16 cellular contexts compared by ENCODE assay signal in the genomic region with DNA sequence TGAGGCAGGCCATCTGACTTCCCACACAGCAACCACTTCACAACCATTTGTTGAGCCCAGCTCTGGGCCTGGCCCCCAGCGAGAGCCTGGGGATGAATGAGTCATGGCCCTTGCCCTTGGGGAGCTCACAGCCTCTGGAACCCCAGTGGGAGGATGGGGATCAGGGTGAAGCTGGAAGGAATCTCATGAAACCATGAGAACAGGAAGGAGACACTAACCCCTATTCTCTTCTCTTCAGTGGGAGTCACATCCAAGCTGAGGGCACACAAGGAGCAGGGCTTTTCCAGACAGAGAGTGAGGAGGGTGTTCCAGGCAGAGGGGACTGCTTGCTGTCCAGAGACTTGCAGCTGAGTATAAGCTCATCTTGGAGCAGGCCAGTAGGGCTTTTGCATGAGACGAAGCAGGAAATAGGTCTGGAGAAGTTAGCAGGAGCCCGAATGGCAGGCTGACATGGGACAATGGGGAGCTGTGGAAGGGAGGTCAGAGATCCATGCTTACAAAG. TPM values are rescaled to one million over a fixed set of nuclear protein-coding genes. Genes with fewer than 3 reads are reported as not detected.
DNase-seq lines count a peak whose midpoint lies in the region; ATAC-seq and TF ChIP-seq lines count a peak whose summit lies in the region.
"Had no signal": no experiment of that assay in that cellular context is flagged by ENCODE, and none has a peak within 500 bp of the region (broad histone marks: within the 10 kb centered on the region; RNA-seq: fewer than 3 reads in every experiment).

No MANE protein-coding gene starts in this region.

- TF ChIP-seq RAD21 in SK-N-SH (IDR thresholded peaks at IDR 0.05; ENCODE audit: low read length) = no peak

- H3K27ac Mint-ChIP-seq in chondrocyte (ENCODE audit: unreplicated experiment) = no peak overlapping the region
- H3K27ac Mint-ChIP-seq: natural killer cell had no signal

- no peaks in the 10 kb centered on the region for H3K79me2 ChIP-seq in SK-N-SH (ENCODE audit: insufficient read depth)

- H3K9ac ChIP-seq in SK-N-SH = no peak overlapping the region

- no peaks in the 10 kb centered on the region for H3K9me2 ChIP-seq in SK-N-SH

- no peak overlapping the region for H2AFZ ChIP-seq in SK-N-SH (ENCODE audit: low read depth)

- intact Hi-C loops in left cardiac atrium (cut with DNase I) (loop anchor here in 1 of 2 donors (10.0 kb wide), 1 partner anchor 173 kb away; no protein-coding TSS in a partner anchor), Right ventricle myocardium inferior (cut with DNase I) (no loop called here), spleen (cut with DNase I; ENCODE audit: low total_unique reads) (no loop called here)

- no peaks in the 10 kb centered on the region for H3K27me3 Mint-ChIP-seq in chondrocyte (ENCODE audit: low read depth)

- no peaks in the 10 kb centered on the region for H3K36me3 ChIP-seq in SK-N-SH (replicated peaks in 1 of 2; ENCODE audit: control insufficient read depth in 1 of 2, insufficient read depth in 2 of 2, low read length in 1 of 2)
- no peaks in the 10 kb centered on the region for H3K36me3 ChIP-seq in spleen
- H3K36me3 ChIP-seq: cardiac muscle cell, esophagus muscularis mucosa had no signal

- H3K27ac ChIP-seq in SK-N-SH (ENCODE audit: low read depth in 2 of 2, low read length in 1 of 2) (peak overlapping the region; percentile 62 to 88), spleen (peak overlapping the region in 4 of 8 donors; percentile 13 to 43 (median 28))
- H3K27ac ChIP-seq: cardiac muscle cell had no signal

- TF ChIP-seq CTCF in SK-N-SH (IDR thresholded peaks at IDR 0.05) (no peak), spleen (IDR thresholded peaks at IDR 0.05 in 8 of 11, conservative IDR thresholded peaks at IDR 0.05 in 3 of 11) (no peak), chondrocyte (IDR thresholded peaks at IDR 0.05) (no peak)

- TF ChIP-seq POLR2A in spleen (IDR thresholded peaks at IDR 0.05) = no peak

- H3K4me3 ChIP-seq in SK-N-SH (ENCODE audit: low read depth in 2 of 2, low read length in 1 of 2) (no peak overlapping the region), spleen (no peak overlapping the region)
- H3K4me3 ChIP-seq: cardiac muscle cell, esophagus muscularis mucosa had no signal

- no peak overlapping the region for H3K4me3 Mint-ChIP-seq in chondrocyte (ENCODE audit: unreplicated experiment)

- POLR2A ChIA-PET in SK-N-SH (lab: Yijun Ruan, JAX) = no interaction called here

- CTCF ChIA-PET in SK-N-SH (lab: Yijun Ruan, JAX) = interaction anchor here (1.1 to 15.5 kb wide), 8 partner anchors 10 to 275 kb away, joined by 4 to 174 read pairs (median 29); a partner anchor contains a TSS

- ATAC-seq in left cardiac atrium (peak in 1 of 2 donors; percentile 2), Right ventricle myocardium inferior (no peak), HG03439 (IDR thresholded peaks at IDR 0.05; ENCODE audit: unreplicated experiment) (no peak)
- ATAC-seq: natural killer cell had no signal

- H3K27me3 ChIP-seq in SK-N-SH (ENCODE audit: insufficient read depth) (no peaks in the 10 kb centered on the region), spleen (replicated peaks in 1 of 7) (peaks cover 0 to 7% (median 0%) of the 10 kb centered on the region in 7 donors)
- H3K27me3 ChIP-seq: cardiac muscle cell had no signal

- H3K9me3 ChIP-seq in SK-N-SH = no peaks in the 10 kb centered on the region
- no peaks in the 10 kb centered on the region for H3K9me3 ChIP-seq in spleen
- H3K9me3 ChIP-seq: esophagus muscularis mucosa had no signal

- no peaks in the 10 kb centered on the region for H4K20me1 ChIP-seq in SK-N-SH (ENCODE audit: insufficient read depth)

- TF ChIP-seq EP300 in SK-N-SH (IDR thresholded peaks at IDR 0.05; ENCODE audit: borderline replicate concordance in 1 of 2, low read depth in 1 of 2, low read length in 1 of 2) = peak in 1 of 2 experiments; percentile 31; a peak in 1 of 4 replicates

- H3K4me1 ChIP-seq in SK-N-SH (ENCODE audit: control insufficient read depth in 1 of 2, insufficient read depth in 2 of 2, low read depth in 1 of 2, low read length in 1 of 2) = peaks cover 55 to 65% of the 10 kb centered on the region in 2 experiments
- peaks cover 15 to 95% (median 35%) of the 10 kb centered on the region in 6 donors for H3K4me1 ChIP-seq in spleen

- peaks cover 38% of the 10 kb centered on the region for H3K4me1 Mint-ChIP-seq in chondrocyte (ENCODE audit: low read depth)

- no peaks in the 10 kb centered on the region for H3K36me3 Mint-ChIP-seq in chondrocyte (ENCODE audit: low read depth)
- H3K36me3 Mint-ChIP-seq: natural killer cell had no signal

- no peaks in the 10 kb centered on the region for H3K9me3 Mint-ChIP-seq in chondrocyte (ENCODE audit: low read depth)
- H3K9me3 Mint-ChIP-seq: natural killer cell had no signal

- H3F3A ChIP-seq in SK-N-SH (replicated peaks; ENCODE audit: insufficient read depth) = peaks cover 40% of the 10 kb centered on the region

- peak overlapping the region; percentile 30; the same call in 1 of the 2 replicates for H3K4me2 ChIP-seq in SK-N-SH

- WGBS in SK-N-SH (ENCODE audit: low lambda C conversion rate) = 47% methylated on average over 3 of the region's 3 CpGs
- WGBS in spleen, 5 donors = 29 to 67% (median 46%) methylated on average over 3 of the region's 3 CpGs

- DNase-seq in left cardiac atrium = peak; percentile 27
- no peak for DNase-seq in Right ventricle myocardium inferior (ENCODE audit: missing footprints)
- no peak for DNase-seq in SK-N-SH
- peak; percentile 37 for DNase-seq in fibroblast of peridontal ligament (ENCODE audit: extremely low read depth)
- peak; percentile 20 for DNase-seq in spleen
- no peak for DNase-seq in chondrocyte (ENCODE audit: low spot score)
- DNase-seq in NAMALWA (ENCODE audit: low spot score) = no peak
- DNase-seq: activated CD4-positive, alpha-beta T cell treated with anti-CD3 and anti-CD28 coated beads for 1 hour; activated effector memory CD4-positive, alpha-beta T cell treated with Interleukin-2 at 50 U/mL for 16 hours; DMS79; natural killer cell; NCI-H1417 treated with DMSO at 0.1 percent for 48 hours had no signal

TF ChIP-seq in SK-N-SH, 30 proteins besides CTCF, POLR2A, EP300 and RAD21 (continues in another document):
- TF ChIP-seq NFIC (IDR thresholded peaks at IDR 0.05; ENCODE audit: borderline replicate concordance) = peak; percentile 37; the same call in 1 of the 2 replicates
- TF ChIP-seq, protein P1, sequence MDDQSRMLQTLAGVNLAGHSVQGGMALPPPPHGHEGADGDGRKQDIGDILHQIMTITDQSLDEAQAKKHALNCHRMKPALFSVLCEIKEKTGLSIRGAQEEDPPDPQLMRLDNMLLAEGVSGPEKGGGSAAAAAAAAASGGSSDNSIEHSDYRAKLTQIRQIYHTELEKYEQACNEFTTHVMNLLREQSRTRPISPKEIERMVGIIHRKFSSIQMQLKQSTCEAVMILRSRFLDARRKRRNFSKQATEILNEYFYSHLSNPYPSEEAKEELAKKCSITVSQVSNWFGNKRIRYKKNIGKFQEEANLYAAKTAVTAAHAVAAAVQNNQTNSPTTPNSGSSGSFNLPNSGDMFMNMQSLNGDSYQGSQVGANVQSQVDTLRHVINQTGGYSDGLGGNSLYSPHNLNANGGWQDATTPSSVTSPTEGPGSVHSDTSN (IDR thresholded peaks at IDR 0.05) = no peak
- no peak for TF ChIP-seq ELF1 (IDR thresholded peaks at IDR 0.05)
- TF ChIP-seq CHD2 (IDR thresholded peaks at IDR 0.05; ENCODE audit: low read length, partially characterized antibody) = no peak
- TF ChIP-seq TCF12 (IDR thresholded peaks at IDR 0.05) = peak; percentile 46
- TF ChIP-seq JUND (IDR thresholded peaks at IDR 0.05) = peak; percentile 55; the same call in 1 of the 2 replicates
- TF ChIP-seq, protein P2, sequence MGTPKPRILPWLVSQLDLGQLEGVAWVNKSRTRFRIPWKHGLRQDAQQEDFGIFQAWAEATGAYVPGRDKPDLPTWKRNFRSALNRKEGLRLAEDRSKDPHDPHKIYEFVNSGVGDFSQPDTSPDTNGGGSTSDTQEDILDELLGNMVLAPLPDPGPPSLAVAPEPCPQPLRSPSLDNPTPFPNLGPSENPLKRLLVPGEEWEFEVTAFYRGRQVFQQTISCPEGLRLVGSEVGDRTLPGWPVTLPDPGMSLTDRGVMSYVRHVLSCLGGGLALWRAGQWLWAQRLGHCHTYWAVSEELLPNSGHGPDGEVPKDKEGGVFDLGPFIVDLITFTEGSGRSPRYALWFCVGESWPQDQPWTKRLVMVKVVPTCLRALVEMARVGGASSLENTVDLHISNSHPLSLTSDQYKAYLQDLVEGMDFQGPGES (IDR thresholded peaks at IDR 0.05; ENCODE audit: low read depth, low read length) = no peak
- no peak; the same call in 1 of the 2 replicates for TF ChIP-seq POLR2AphosphoS5 (IDR thresholded peaks at IDR 0.05; ENCODE audit: low read depth, low read length)

RNA-seq across cellular contexts. Expression of a gene that starts 7.5 kb away (rescaled TPM):
- 1 to 10 TPM; 1.6 to 3.1 TPM for total RNA-seq in left cardiac atrium
- 0.89 TPM for total RNA-seq in Right ventricle myocardium inferior
- polyA plus RNA-seq in SK-N-SH (2012; rRNA removed) = 0.73 and 0.99 TPM in 2 replicates
- 0.48 and 0.83 TPM in 2 replicates for polyA plus RNA-seq in SK-N-SH (2012; cell fraction: cytosol; rRNA removed)
- 0.58 and 0.85 TPM in 2 replicates for polyA plus RNA-seq in SK-N-SH (2012; cell fraction: nucleus; rRNA removed)
- 1 to 10 TPM; 1.4 to 5.6 (median 1.9) TPM for total RNA-seq in spleen
- 1 to 10 TPM; 1.9 to 5.7 (median 2.8) TPM for polyA plus RNA-seq in spleen
- 54.1 to 192 TPM (median 185 TPM) in 3 replicates for total RNA-seq in chondrocyte
- total RNA-seq: natural killer cell, ureter had no signal

RNA-seq across cellular contexts. Expression of a gene that starts 18.8 kb away (rescaled TPM):
- total RNA-seq in left cardiac atrium = under 1 TPM in 1 of 2 donors, not detected in 1; 0.55 TPM
- 0.35 TPM for total RNA-seq in Right ventricle myocardium inferior
- polyA plus RNA-seq in SK-N-SH (2012; rRNA removed) = 0.21 and 0.31 TPM in 2 replicates
- 0.09 and 0.18 TPM in 2 replicates for polyA plus RNA-seq in SK-N-SH (2012; cell fraction: cytosol; rRNA removed)
- 1.0 and 1.3 TPM in 2 replicates for polyA plus RNA-seq in SK-N-SH (2012; cell fraction: nucleus; rRNA removed)
- 1 to 10 TPM in 6 of 7 donors, under 1 TPM in 1; 0.97 to 3.4 (median 2.2) TPM for total RNA-seq in spleen
- polyA plus RNA-seq in spleen = 1 to 10 TPM; 1.7 to 1.9 (median 1.8) TPM
- 1.3 to 3.3 TPM (median 2.9 TPM) in 3 replicates for total RNA-seq in chondrocyte
- total RNA-seq: ureter had no signal
- polyA plus RNA-seq: cardiac muscle cell had no signal

RNA-seq across cellular contexts. Expression of a gene that starts 32.4 kb away (rescaled TPM):
- total RNA-seq in left cardiac atrium = 1 to 10 TPM; 4.2 to 5.7 TPM
- 2.9 TPM for total RNA-seq in Right ventricle myocardium inferior
- polyA plus RNA-seq in SK-N-SH (2012; rRNA removed) = 4.3 and 5.4 TPM in 2 replicates
- 2.6 and 4.9 TPM in 2 replicates for polyA plus RNA-seq in SK-N-SH (2012; cell fraction: cytosol; rRNA removed)
- 11.5 and 13.8 TPM in 2 replicates for polyA plus RNA-seq in SK-N-SH (2012; cell fraction: nucleus; rRNA removed)
- total RNA-seq in spleen = 1 to 10 TPM in 6 of 7 donors, under 1 TPM in 1; 0.69 to 7.3 (median 2.1) TPM
- polyA plus RNA-seq in spleen = 1 to 10 TPM; 2.5 to 6.7 (median 3.0) TPM
- total RNA-seq in chondrocyte = 3.6 to 11.6 TPM (median 11.5 TPM) in 3 replicates
- total RNA-seq: natural killer cell had no signal

RNA-seq across cellular contexts. Expression of a gene that starts 32.5 kb away (rescaled TPM):
- total RNA-seq in left cardiac atrium = under 1 TPM in 1 of 2 donors, not detected in 1; 0.13 TPM
- not detected for total RNA-seq in Right ventricle myocardium inferior
- 0.23 and 0.32 TPM in 2 replicates for polyA plus RNA-seq in SK-N-SH (2012; rRNA removed)
- 0.24 and 0.30 TPM in 2 replicates for polyA plus RNA-seq in SK-N-SH (2012; cell fraction: cytosol; rRNA removed)
- polyA plus RNA-seq in SK-N-SH (2012; cell fraction: nucleus; rRNA removed) = 1.2 and 1.8 TPM in 2 replicates
- total RNA-seq in spleen = under 1 TPM; 0.23 to 0.79 (median 0.37) TPM
- under 1 TPM; 0.22 to 0.33 (median 0.30) TPM for polyA plus RNA-seq in spleen
- 0.24 to 0.37 TPM (median 0.33 TPM) in 3 replicates for total RNA-seq in chondrocyte
- total RNA-seq: natural killer cell had no signal

Comparison
In these comparisons a context has a peak if more than half of its experiments do, and no peak if none do; other contexts are left out.
1. DNase-seq: peak in left cardiac atrium (single experiment), fibroblast of peridontal ligament (single experiment) and spleen (single experiment); none in Right ventricle myocardium inferior (single experiment), SK-N-SH (single experiment), chondrocyte (single experiment) and NAMALWA (single experiment).